In genomic region chr6:31467151-31467550, GRCh38 we compare ENCODE assay signal across 20 cellular contexts. TPM values are rescaled to one million over a fixed set of nuclear protein-coding genes. Genes with fewer than 3 reads are reported as not detected.
DNase-seq lines count a peak whose midpoint lies in the region; ATAC-seq, FAIRE-seq and TF ChIP-seq lines count a peak whose summit lies in the region.
"Had no signal": no experiment of that assay in that cellular context is flagged by ENCODE, and none has a peak within 500 bp of the region (broad histone marks: within the 10 kb centered on the region; RNA-seq: fewer than 3 reads in every experiment).

No MANE protein-coding gene starts in this region.

- peak; percentile 16; the same call in 1 of the 2 replicates for TF ChIP-seq POLR2A in GM12891 (IDR thresholded peaks at IDR 0.05; ENCODE audit: low read depth, low read length)

- TF ChIP-seq CTCF in brain microvascular endothelial cell (IDR thresholded peaks at IDR 0.05; ENCODE audit: low read depth, low read length, missing control alignments): no peak
- no peak for TF ChIP-seq CTCF in hepatocyte (IDR thresholded peaks at IDR 0.05; ENCODE audit: poor library complexity)

- POLR2A ChIA-PET in naive thymus-derived CD4-positive, alpha-beta T cell (lab: Charles Lee): interaction anchor here (0.7 kb wide), 1 partner anchor 131 kb away, joined by 3 read pairs; no protein-coding TSS in a partner anchor

- no peaks in the 10 kb centered on the region for H3K9me3 ChIP-seq in naive thymus-derived CD4-positive, alpha-beta T cell (ENCODE audit: control insufficient read depth in 2 of 3, low read length in 3 of 3)
- no peaks in the 10 kb centered on the region for H3K9me3 ChIP-seq in hepatocyte (ENCODE audit: low read depth)
- H3K9me3 ChIP-seq: adrenal gland, HAP-1 had no signal

- CTCF ChIA-PET in naive thymus-derived CD4-positive, alpha-beta T cell (lab: Charles Lee): no interaction called here

- no peak for ATAC-seq in naive thymus-derived CD4-positive, alpha-beta T cell
- ATAC-seq: activated CD4-positive, CD25-positive, alpha-beta regulatory T cell treated with anti-CD3 and anti-CD28 coated beads, Interleukin-2, amount 50 U/mL, for 24 hours; esophagus mucosa had no signal

- H3K4me1 Mint-ChIP-seq in activated CD4-positive, alpha-beta T cell treated with anti-CD3 and anti-CD28 coated beads, Interleukin-2, amount 10 ng/mL, durations not matched to agents 24 days and 14 days: peaks cover 75% of the 10 kb centered on the region
- H3K4me1 Mint-ChIP-seq in activated T-helper 2 cell treated with anti-CD3 and anti-CD28 coated beads, Interferon-gamma antibody, Interleukin-2, Interleukin-4, amounts not matched to agents 10 μg/mL and 5 μg/mL and 100 μg/mL, durations not matched to agents 14 hours and 24 hours and 36 hours (ENCODE audit: low read depth): peaks cover 75% of the 10 kb centered on the region
- peaks cover 74 to 94% (median 88%) of the 10 kb centered on the region in 7 donors for H3K4me1 Mint-ChIP-seq in naive thymus-derived CD4-positive, alpha-beta T cell

- FAIRE-seq in GM12891 (lab: Jason Lieb, UNC): no peak
- FAIRE-seq: A204.1, bronchial epithelial cell had no signal

- H3K9me2 ChIP-seq in hepatocyte (replicated peaks; ENCODE audit: insufficient read depth): no peaks in the 10 kb centered on the region

- in situ Hi-C loops in brain microvascular endothelial cell (cut with HindIII; ENCODE audit: low pct_ligation_motif_present, low sequenced_read_pairs): no loop called here

- DNase-seq in activated CD4-positive, alpha-beta T cell treated with anti-CD3 and anti-CD28 coated beads, Interleukin-2, amount 10 ng/mL, durations not matched to agents 24 days and 14 days: peak; percentile 55
- DNase-seq in activated CD4-positive, alpha-beta T cell treated with anti-CD3 and anti-CD28 coated beads, Interleukin-2, amount 50 U/mL, for 48 hours: no peak
- DNase-seq in GM12891 (ENCODE audit: insufficient read length, low spot score) (no peak), brain microvascular endothelial cell (no peak), hepatocyte (ENCODE audit: low spot score) (no peak), cerebellum (ENCODE audit: low spot score) (no peak)
- DNase-seq in activated T-helper 2 cell treated with anti-CD3 and anti-CD28 coated beads, Interferon-gamma antibody, Interleukin-2, Interleukin-4, amounts not matched to agents 10 μg/mL and 5 μg/mL and 100 μg/mL, durations not matched to agents 14 hours and 24 hours and 36 hours (ENCODE audit: low spot score): no peak
- DNase-seq in naive thymus-derived CD4-positive, alpha-beta T cell: no peak
- DNase-seq: adrenal gland; GDM1; midbrain; NCI-H2227 treated with DMSO at 0.1 percent for 48 hours; retina; SHP77; stimulated activated CD8-positive, alpha-beta memory T cell treated with anti-CD3 and anti-CD28 coated beads, Interleukin-4, amount 100 ng/mL, for 48 hours had no signal

- H3K4me3 Mint-ChIP-seq in activated CD4-positive, alpha-beta T cell treated with anti-CD3 and anti-CD28 coated beads, Interleukin-2, amount 10 ng/mL, durations not matched to agents 24 days and 14 days: peak overlapping the region; percentile 37
- no peak overlapping the region for H3K4me3 Mint-ChIP-seq in activated T-helper 2 cell treated with anti-CD3 and anti-CD28 coated beads, Interferon-gamma antibody, Interleukin-2, Interleukin-4, amounts not matched to agents 10 μg/mL and 5 μg/mL and 100 μg/mL, durations not matched to agents 14 hours and 24 hours and 36 hours (ENCODE audit: low read depth)
- H3K4me3 Mint-ChIP-seq in naive thymus-derived CD4-positive, alpha-beta T cell: peak overlapping the region; percentile 18 to 100 (median 100)

- no peaks in the 10 kb centered on the region for H3K9me3 Mint-ChIP-seq in activated CD4-positive, alpha-beta T cell treated with anti-CD3 and anti-CD28 coated beads, Interleukin-2, amount 10 ng/mL, durations not matched to agents 24 days and 14 days
- no peaks in the 10 kb centered on the region for H3K9me3 Mint-ChIP-seq in activated T-helper 2 cell treated with anti-CD3 and anti-CD28 coated beads, Interferon-gamma antibody, Interleukin-2, Interleukin-4, amounts not matched to agents 10 μg/mL and 5 μg/mL and 100 μg/mL, durations not matched to agents 14 hours and 24 hours and 36 hours
- peaks cover 0 to 2% (median 0%) of the 10 kb centered on the region in 11 donors for H3K9me3 Mint-ChIP-seq in naive thymus-derived CD4-positive, alpha-beta T cell

- H3K36me3 Mint-ChIP-seq in activated CD4-positive, alpha-beta T cell treated with anti-CD3 and anti-CD28 coated beads, Interleukin-2, amount 10 ng/mL, durations not matched to agents 24 days and 14 days (ENCODE audit: low read depth): peaks cover 62% of the 10 kb centered on the region
- H3K36me3 Mint-ChIP-seq in activated T-helper 2 cell treated with anti-CD3 and anti-CD28 coated beads, Interferon-gamma antibody, Interleukin-2, Interleukin-4, amounts not matched to agents 10 μg/mL and 5 μg/mL and 100 μg/mL, durations not matched to agents 14 hours and 24 hours and 36 hours (ENCODE audit: low read depth): peaks cover 65% of the 10 kb centered on the region
- H3K36me3 Mint-ChIP-seq in naive thymus-derived CD4-positive, alpha-beta T cell: peaks cover 10 to 46% (median 30%) of the 10 kb centered on the region in 5 donors

- no peak overlapping the region for H3K4me2 ChIP-seq in hepatocyte

- H4K20me1 ChIP-seq in hepatocyte (ENCODE audit: insufficient read depth, poor library complexity, severe bottlenecking): no peaks in the 10 kb centered on the region

- H3K4me1 ChIP-seq in naive thymus-derived CD4-positive, alpha-beta T cell (ENCODE audit: control insufficient read depth in 2 of 2, insufficient read depth in 2 of 2, low read length in 2 of 2): peaks cover 61 to 69% of the 10 kb centered on the region in 2 donors
- no peaks in the 10 kb centered on the region for H3K4me1 ChIP-seq in hepatocyte (ENCODE audit: insufficient read depth)

- H3K79me2 ChIP-seq in hepatocyte: no peaks in the 10 kb centered on the region

- H2AFZ ChIP-seq in hepatocyte: no peak overlapping the region

- intact Hi-C loops in activated CD4-positive, alpha-beta T cell treated with anti-CD3 and anti-CD28 coated beads, Interleukin-2, amount 10 ng/mL, durations not matched to agents 24 days and 14 days (cut with micrococcal nuclease): no loop called here
- intact Hi-C loops in activated T-helper 2 cell treated with anti-CD3 and anti-CD28 coated beads, Interferon-gamma antibody, Interleukin-2, Interleukin-4, amounts not matched to agents 10 μg/mL and 5 μg/mL and 100 μg/mL, durations not matched to agents 14 hours and 24 hours and 36 hours (cut with micrococcal nuclease): no loop called here
- intact Hi-C loops in naive thymus-derived CD4-positive, alpha-beta T cell (cut with micrococcal nuclease): loop anchor here in 1 of 2 donors (10.0 kb wide), 1 partner anchor 192 kb away; the partner anchor contains the start of gene HLA-C

- no peaks in the 10 kb centered on the region for H3K27me3 Mint-ChIP-seq in activated CD4-positive, alpha-beta T cell treated with anti-CD3 and anti-CD28 coated beads, Interleukin-2, amount 10 ng/mL, durations not matched to agents 24 days and 14 days
- no peaks in the 10 kb centered on the region for H3K27me3 Mint-ChIP-seq in activated T-helper 2 cell treated with anti-CD3 and anti-CD28 coated beads, Interferon-gamma antibody, Interleukin-2, Interleukin-4, amounts not matched to agents 10 μg/mL and 5 μg/mL and 100 μg/mL, durations not matched to agents 14 hours and 24 hours and 36 hours (ENCODE audit: low read depth)
- no peaks in the 10 kb centered on the region for H3K27me3 Mint-ChIP-seq in naive thymus-derived CD4-positive, alpha-beta T cell

- WGBS in hepatocyte (ENCODE audit: low lambda C conversion rate, missing lambda C conversion rate): 78% methylated on average over 8 of the region's 8 CpGs

- no peak overlapping the region for H3K4me3 ChIP-seq in naive thymus-derived CD4-positive, alpha-beta T cell (ENCODE audit: low read length)
- H3K4me3 ChIP-seq in brain microvascular endothelial cell (ENCODE audit: low read depth, low read length) (no peak overlapping the region), hepatocyte (no peak overlapping the region)
- H3K4me3 ChIP-seq: adrenal gland, HAP-1 had no signal

- H3K36me3 ChIP-seq in naive thymus-derived CD4-positive, alpha-beta T cell (ENCODE audit: control insufficient read depth in 2 of 3, insufficient read depth in 3 of 3, low read length in 3 of 3): peaks cover 0 to 15% (median 0%) of the 10 kb centered on the region in 3 experiments
- H3K36me3 ChIP-seq in brain microvascular endothelial cell (replicated peaks): no peaks in the 10 kb centered on the region
- H3K36me3 ChIP-seq in hepatocyte (replicated peaks; ENCODE audit: insufficient read depth, low read depth): no peaks in the 10 kb centered on the region
- H3K36me3 ChIP-seq: adrenal gland, HAP-1 had no signal

- H3K27ac ChIP-seq in naive thymus-derived CD4-positive, alpha-beta T cell (ENCODE audit: low read depth, low read length): peak overlapping the region; percentile 31
- no peak overlapping the region for H3K27ac ChIP-seq in brain microvascular endothelial cell
- no peak overlapping the region for H3K27ac ChIP-seq in hepatocyte
- H3K27ac ChIP-seq: adrenal gland had no signal

- H3K27ac Mint-ChIP-seq in activated CD4-positive, alpha-beta T cell treated with anti-CD3 and anti-CD28 coated beads, Interleukin-2, amount 10 ng/mL, durations not matched to agents 24 days and 14 days: no peak overlapping the region
- H3K27ac Mint-ChIP-seq in activated T-helper 2 cell treated with anti-CD3 and anti-CD28 coated beads, Interferon-gamma antibody, Interleukin-2, Interleukin-4, amounts not matched to agents 10 μg/mL and 5 μg/mL and 100 μg/mL, durations not matched to agents 14 hours and 24 hours and 36 hours: peak overlapping the region; percentile 31
- H3K27ac Mint-ChIP-seq in naive thymus-derived CD4-positive, alpha-beta T cell: peak overlapping the region; percentile 21 to 99 (median 74)

- H3K27me3 ChIP-seq in naive thymus-derived CD4-positive, alpha-beta T cell (ENCODE audit: control insufficient read depth in 2 of 2, insufficient read depth in 2 of 2, low read length in 2 of 2): no peaks in the 10 kb centered on the region
- H3K27me3 ChIP-seq in brain microvascular endothelial cell (replicated peaks) (no peaks in the 10 kb centered on the region), hepatocyte (no peaks in the 10 kb centered on the region)
- H3K27me3 ChIP-seq: adrenal gland had no signal

TF ChIP-seq in GM12891, 5 proteins besides CTCF, POLR2A, EP300 and RAD21 (continues in another document):
- no peak for TF ChIP-seq PAX5 (IDR thresholded peaks at IDR 0.05; ENCODE audit: insufficient read depth, low read length, severe bottlenecking)

RNA-seq across cellular contexts. Expression of gene MICB, which starts 30.8 kb away (rescaled TPM):
- 32.8 and 35.5 TPM in 2 replicates for total RNA-seq in activated CD4-positive, alpha-beta T cell treated with anti-CD3 and anti-CD28 coated beads, Interleukin-2, amount 10 ng/mL, durations not matched to agents 24 days and 14 days
- polyA plus RNA-seq in GM12891 (2012; ENCODE audit: low read depth, missing spikeins): 6.9 TPM
- 30.6 and 31.5 TPM in 2 replicates for total RNA-seq in activated T-helper 2 cell treated with anti-CD3 and anti-CD28 coated beads, Interferon-gamma antibody, Interleukin-2, Interleukin-4, amounts not matched to agents 10 μg/mL and 5 μg/mL and 100 μg/mL, durations not matched to agents 14 hours and 24 hours and 36 hours
- 10 to 100 TPM; 11.7 to 49.5 (median 13.3) TPM for total RNA-seq in naive thymus-derived CD4-positive, alpha-beta T cell
- 1 to 10 TPM; 3.4 to 4.7 TPM for polyA plus RNA-seq in naive thymus-derived CD4-positive, alpha-beta T cell
- total RNA-seq in hepatocyte: 0.40 and 0.67 TPM in 2 replicates
- polyA plus RNA-seq in hepatocyte: 0.11 and 0.44 TPM in 2 replicates
- 0.36 TPM for total RNA-seq in cerebellum
